ENCODE assay signal across 8 cellular contexts in the genomic region with DNA sequence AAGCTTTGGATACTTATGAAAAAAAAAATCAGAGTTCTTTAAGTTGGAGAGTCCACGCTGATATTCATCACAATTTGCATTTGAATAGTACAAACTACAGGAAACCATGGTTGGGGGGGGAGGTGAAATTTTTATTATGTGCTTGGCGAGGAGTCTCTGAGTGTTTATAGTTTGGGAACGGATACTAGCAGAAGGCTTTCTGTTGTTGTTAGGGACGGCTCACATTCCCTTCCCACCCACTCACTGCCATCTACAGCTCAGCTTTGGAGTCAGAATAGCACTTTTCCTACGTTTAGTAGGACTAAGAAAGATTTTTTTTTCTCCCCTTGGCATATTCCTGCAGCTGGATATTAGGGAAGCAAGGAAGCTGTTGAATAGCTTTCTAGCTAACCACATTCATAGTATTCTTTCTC.
A peak's percentile ranks its signal among the peaks of the same experiment; 100 is the strongest.
DNase-seq lines count a peak whose midpoint lies in the region; ATAC-seq and TF ChIP-seq lines count a peak whose summit lies in the region.

No MANE protein-coding gene starts in this region.

- peak in 3 of 9 donors; percentile 12 to 40 (median 24) for TF ChIP-seq CTCF in heart right ventricle (IDR thresholded peaks at IDR 0.05)

- H3K36me3 ChIP-seq in CD4-positive, alpha-beta memory T cell (ENCODE audit: insufficient read depth, low read length): no peaks in the 10 kb centered on the region
- H3K36me3 ChIP-seq in heart right ventricle: no peaks in the 10 kb centered on the region

- WGBS in heart right ventricle, 2 donors: 21 to 31% methylated on average over 5 of the region's 5 CpGs

- POLR2A ChIA-PET in CD4-positive, alpha-beta memory T cell (lab: Charles Lee; ENCODE audit: partially characterized antibody): interaction anchor here (1.2 to 1.3 kb wide), 3 partner anchors 11 to 76 kb away, joined by 3 to 9 read pairs (median 5); no protein-coding TSS in a partner anchor

- peak overlapping the region; percentile 54 to 60 for H3K4me3 ChIP-seq in CD4-positive, alpha-beta memory T cell (ENCODE audit: low read length in 2 of 2)
- peak overlapping the region in 7 of 10 donors; percentile 5 to 43 (median 35) for H3K4me3 ChIP-seq in heart right ventricle

- H3K4me1 ChIP-seq in CD4-positive, alpha-beta memory T cell (ENCODE audit: insufficient read depth, low read length): peaks cover 40% of the 10 kb centered on the region
- H3K4me1 ChIP-seq in heart right ventricle: peaks cover 0 to 47% (median 20%) of the 10 kb centered on the region in 9 donors

- peak; percentile 72 to 93 (median 85) for ATAC-seq in heart right ventricle
- ATAC-seq in GM21423 (IDR thresholded peaks at IDR 0.05; ENCODE audit: unreplicated experiment): no peak
- no peak for ATAC-seq in GM19035 (IDR thresholded peaks at IDR 0.05; ENCODE audit: unreplicated experiment)

- no peaks in the 10 kb centered on the region for H3K27me3 ChIP-seq in CD4-positive, alpha-beta memory T cell (ENCODE audit: insufficient read depth, low read length)
- no peaks in the 10 kb centered on the region for H3K27me3 ChIP-seq in heart right ventricle

- H3K27ac Mint-ChIP-seq in CD4-positive, alpha-beta memory T cell: peak overlapping the region; percentile 71 to 95 (median 93)
- H3K27ac Mint-ChIP-seq in activated T-helper 2 cell treated with anti-CD3 and anti-CD28 coated beads, Interferon-gamma antibody, Interleukin-2, Interleukin-4, amounts not matched to agents 10 μg/mL and 5 μg/mL and 100 μg/mL, durations not matched to agents 14 hours and 24 hours and 36 hours: peak overlapping the region; percentile 95

- peaks cover 24 to 58% (median 43%) of the 10 kb centered on the region in 4 donors for H3K4me1 Mint-ChIP-seq in CD4-positive, alpha-beta memory T cell
- peaks cover 46% of the 10 kb centered on the region for H3K4me1 Mint-ChIP-seq in activated T-helper 2 cell treated with anti-CD3 and anti-CD28 coated beads, Interferon-gamma antibody, Interleukin-2, Interleukin-4, amounts not matched to agents 10 μg/mL and 5 μg/mL and 100 μg/mL, durations not matched to agents 14 hours and 24 hours and 36 hours (ENCODE audit: low read depth)

- H3K27me3 Mint-ChIP-seq in CD4-positive, alpha-beta memory T cell: no peaks in the 10 kb centered on the region
- H3K27me3 Mint-ChIP-seq in activated T-helper 2 cell treated with anti-CD3 and anti-CD28 coated beads, Interferon-gamma antibody, Interleukin-2, Interleukin-4, amounts not matched to agents 10 μg/mL and 5 μg/mL and 100 μg/mL, durations not matched to agents 14 hours and 24 hours and 36 hours (ENCODE audit: low read depth): no peaks in the 10 kb centered on the region

- peak overlapping the region; percentile 80 to 97 (median 89) for H3K4me3 Mint-ChIP-seq in CD4-positive, alpha-beta memory T cell
- H3K4me3 Mint-ChIP-seq in activated T-helper 2 cell treated with anti-CD3 and anti-CD28 coated beads, Interferon-gamma antibody, Interleukin-2, Interleukin-4, amounts not matched to agents 10 μg/mL and 5 μg/mL and 100 μg/mL, durations not matched to agents 14 hours and 24 hours and 36 hours (ENCODE audit: low read depth): peak overlapping the region; percentile 80

- CTCF ChIA-PET in CD4-positive, alpha-beta memory T cell (lab: Charles Lee; ENCODE audit: partially characterized antibody): interaction anchor here (1.4 kb wide), 1 partner anchor 249 kb away, joined by 3 read pairs; no protein-coding TSS in a partner anchor

- intact Hi-C loops in CD4-positive, alpha-beta memory T cell (cut with micrococcal nuclease): loop anchor here (2.0 to 5.0 kb wide), 2 partner anchors 14 to 76 kb away; no protein-coding TSS in a partner anchor
- intact Hi-C loops in activated T-helper 2 cell treated with anti-CD3 and anti-CD28 coated beads, Interferon-gamma antibody, Interleukin-2, Interleukin-4, amounts not matched to agents 10 μg/mL and 5 μg/mL and 100 μg/mL, durations not matched to agents 14 hours and 24 hours and 36 hours (cut with micrococcal nuclease): loop anchor here (2.0 to 5.0 kb wide), 4 partner anchors 14 to 64 kb away; no protein-coding TSS in a partner anchor
- intact Hi-C loops in heart right ventricle (cut with DNase I): loop anchor here in 3 of 10 donors (1.0 to 5.0 kb wide), 4 partner anchors 36 to 91 kb away; no protein-coding TSS in a partner anchor

- TF ChIP-seq RAD21 in Ishikawa (IDR thresholded peaks at IDR 0.05; ENCODE audit: low read depth): peak; percentile 28; the same call in 1 of the 2 replicates

- no peaks in the 10 kb centered on the region for H3K36me3 Mint-ChIP-seq in CD4-positive, alpha-beta memory T cell
- peaks cover 8% of the 10 kb centered on the region for H3K36me3 Mint-ChIP-seq in activated T-helper 2 cell treated with anti-CD3 and anti-CD28 coated beads, Interferon-gamma antibody, Interleukin-2, Interleukin-4, amounts not matched to agents 10 μg/mL and 5 μg/mL and 100 μg/mL, durations not matched to agents 14 hours and 24 hours and 36 hours (ENCODE audit: low read depth)

- no peak for TF ChIP-seq EP300 in Ishikawa (IDR thresholded peaks at IDR 0.05; ENCODE audit: borderline replicate concordance)

- H3K27ac ChIP-seq in CD4-positive, alpha-beta memory T cell (ENCODE audit: low read depth, low read length): peak overlapping the region; percentile 51
- H3K27ac ChIP-seq in heart right ventricle: peak overlapping the region; percentile 28 to 93 (median 84)

- DNase-seq in CD4-positive, alpha-beta memory T cell: no peak
- DNase-seq in activated T-helper 2 cell treated with anti-CD3 and anti-CD28 coated beads, Interferon-gamma antibody, Interleukin-2, Interleukin-4, amounts not matched to agents 10 μg/mL and 5 μg/mL and 100 μg/mL, durations not matched to agents 14 hours and 24 hours and 36 hours (ENCODE audit: low spot score): no peak
- DNase-seq in heart right ventricle (peak in 1 of 2 donors; percentile 63), pulmonary artery endothelial cell (ENCODE audit: low read depth, low spot score) (peak; percentile 84), NCI-H345 (lab: John Stamatoyannopoulos, UW) (no peak)

- no peaks in the 10 kb centered on the region for H3K9me3 Mint-ChIP-seq in CD4-positive, alpha-beta memory T cell
- H3K9me3 Mint-ChIP-seq in activated T-helper 2 cell treated with anti-CD3 and anti-CD28 coated beads, Interferon-gamma antibody, Interleukin-2, Interleukin-4, amounts not matched to agents 10 μg/mL and 5 μg/mL and 100 μg/mL, durations not matched to agents 14 hours and 24 hours and 36 hours: peaks cover 9% of the 10 kb centered on the region

- no peaks in the 10 kb centered on the region for H3K9me3 ChIP-seq in CD4-positive, alpha-beta memory T cell (ENCODE audit: control insufficient read depth in 1 of 2, low read length in 2 of 2)
- no peaks in the 10 kb centered on the region for H3K9me3 ChIP-seq in heart right ventricle

TF ChIP-seq in Ishikawa, 13 proteins besides CTCF, POLR2A, EP300 and RAD21:
- TF ChIP-seq YY1 (IDR thresholded peaks at IDR 0.05; ENCODE audit: low read depth): no peak
- 0 out of 2 replicates have a peak, but pooled peaks have one; percentile 15 for TF ChIP-seq TEAD4 (IDR thresholded peaks at IDR 0.05)
- TF ChIP-seq NFIC (IDR thresholded peaks at IDR 0.05): no peak
- TF ChIP-seq EGR1 (IDR thresholded peaks at IDR 0.05): peak; percentile 66

Comparison
In these comparisons a context has a peak if more than half of its experiments do, and no peak if none do; other contexts are left out.
1. ATAC-seq: peak in heart right ventricle (8 of 8); none in GM21423 (single experiment) and GM19035 (single experiment).